Comparison of ENCODE assay signal across 10 cellular contexts in genomic region chr6:19472850-19473249, GRCh38.
DNase-seq lines count a peak whose midpoint lies in the region; ATAC-seq, FAIRE-seq and TF ChIP-seq lines count a peak whose summit lies in the region.
"Had no signal": no experiment of that assay in that cellular context is flagged by ENCODE, and none has a peak within 500 bp of the region (broad histone marks: within the 10 kb centered on the region; RNA-seq: fewer than 3 reads in every experiment).

No MANE protein-coding gene starts in this region.

- H3K4me3 ChIP-seq in WI38 (ENCODE audit: low read depth, low read length) (no peak overlapping the region), kidney epithelial cell (ENCODE audit: low read depth, low read length) (no peak overlapping the region)

- H3K4me1 Mint-ChIP-seq in HFFc6 (ENCODE audit: low read depth): peaks cover 15% of the 10 kb centered on the region
- H3K4me1 Mint-ChIP-seq: activated CD4-positive, alpha-beta T cell treated with anti-CD3 and anti-CD28 coated beads, Interleukin-2, amount 10 ng/mL, durations not matched to agents 7 days and 5 days had no signal

- no peaks in the 10 kb centered on the region; the same call in 1 of the 2 replicates for H3K9me3 Mint-ChIP-seq in HFFc6

- no peak for ATAC-seq in GM19328 (IDR thresholded peaks at IDR 0.05; ENCODE audit: unreplicated experiment)
- no peak for ATAC-seq in GM19023 (IDR thresholded peaks at IDR 0.05; ENCODE audit: unreplicated experiment)

- no peak for FAIRE-seq in D721Med (lab: Jason Lieb, UNC)

- H3K27me3 ChIP-seq in kidney epithelial cell (ENCODE audit: control insufficient read depth, insufficient read depth, low read length): no peaks in the 10 kb centered on the region

- no peaks in the 10 kb centered on the region for H3K36me3 ChIP-seq in kidney epithelial cell (ENCODE audit: control insufficient read depth, insufficient read depth, low read length)

- no peak overlapping the region for H3K27ac Mint-ChIP-seq in HFFc6
- H3K27ac Mint-ChIP-seq: activated CD4-positive, alpha-beta T cell treated with anti-CD3 and anti-CD28 coated beads, Interleukin-2, amount 10 ng/mL, durations not matched to agents 7 days and 5 days had no signal

- TF ChIP-seq CTCF in D721Med (IDR thresholded peaks at IDR 0.05; ENCODE audit: insufficient read depth, missing control alignments) (peak; percentile 36), HFFc6 (IDR thresholded peaks at IDR 0.05) (peak; percentile 48), WI38 (IDR thresholded peaks at IDR 0.05; ENCODE audit: low read depth, low read length) (0 out of 2 replicates have a peak, but pooled peaks have one; percentile 6), kidney epithelial cell (IDR thresholded peaks at IDR 0.05; ENCODE audit: insufficient read depth, low read length, poor library complexity, severe bottlenecking) (peak; percentile 33)

- DNase-seq in D721Med (ENCODE audit: insufficient read length, low spot score) (no peak), HFFc6 (no peak), kidney epithelial cell (ENCODE audit: low read depth) (no peak), SW 1271 (lab: John Stamatoyannopoulos, UW) (no peak)
- DNase-seq in stimulated activated CD4-positive, alpha-beta T cell treated with anti-CD3 and anti-CD28 coated beads, Interleukin-4, amount 100 ng/mL, for 4 hours: no peak
- DNase-seq: activated CD4-positive, alpha-beta T cell treated with anti-CD3 and anti-CD28 coated beads, Interleukin-2, amount 10 ng/mL, durations not matched to agents 7 days and 5 days; amniotic stem cell had no signal

- no peak overlapping the region for H3K4me3 Mint-ChIP-seq in HFFc6
- H3K4me3 Mint-ChIP-seq: activated CD4-positive, alpha-beta T cell treated with anti-CD3 and anti-CD28 coated beads, Interleukin-2, amount 10 ng/mL, durations not matched to agents 7 days and 5 days had no signal

- H3K36me3 Mint-ChIP-seq in HFFc6 (ENCODE audit: low read depth): 0 out of 2 replicates have a peak, but pooled peaks cover 5% of the 10 kb centered on the region

- H3K27me3 Mint-ChIP-seq in HFFc6 (ENCODE audit: insufficient read depth): peaks cover 7% of the 10 kb centered on the region; the same call in 1 of the 2 replicates
- H3K27me3 Mint-ChIP-seq: activated CD4-positive, alpha-beta T cell treated with anti-CD3 and anti-CD28 coated beads, Interleukin-2, amount 10 ng/mL, durations not matched to agents 7 days and 5 days had no signal
